Comparison of ENCODE assay signal across 17 cellular contexts in genomic region chr7:23607130-23607529, GRCh38. TPM values are rescaled to one million over a fixed set of nuclear protein-coding genes. Genes with fewer than 3 reads are reported as not detected.
DNase-seq lines count a peak whose midpoint lies in the region; ATAC-seq and TF ChIP-seq lines count a peak whose summit lies in the region.
"Had no signal": no experiment of that assay in that cellular context is flagged by ENCODE, and none has a peak within 500 bp of the region (broad histone marks: within the 10 kb centered on the region; RNA-seq: fewer than 3 reads in every experiment).

No MANE protein-coding gene starts in this region.

- peaks cover 25% of the 10 kb centered on the region for H3K4me1 Mint-ChIP-seq in neural crest cell
- H3K4me1 Mint-ChIP-seq: GM23338 had no signal

- peaks cover 18% of the 10 kb centered on the region for H3K36me3 Mint-ChIP-seq in neural crest cell (ENCODE audit: low read depth)

- no peak for TF ChIP-seq CTCF in neural crest cell (conservative IDR thresholded peaks at IDR 0.05)

- H3K27ac Mint-ChIP-seq in neural crest cell (ENCODE audit: unreplicated experiment): peak overlapping the region; percentile 62
- H3K27ac Mint-ChIP-seq: CD4-positive, CD25-positive, alpha-beta regulatory T cell; CD8-positive, alpha-beta memory T cell; GM23338 had no signal

- no peak for ATAC-seq in HG03159 (IDR thresholded peaks at IDR 0.05; ENCODE audit: unreplicated experiment)
- ATAC-seq: GM23338, HepG2 had no signal

- H3K9me3 Mint-ChIP-seq in neural crest cell: no peaks in the 10 kb centered on the region
- H3K9me3 Mint-ChIP-seq: CD8-positive, alpha-beta memory T cell; GM23338 had no signal

- no peaks in the 10 kb centered on the region for H3K27me3 Mint-ChIP-seq in neural crest cell (ENCODE audit: low read depth)
- H3K27me3 Mint-ChIP-seq: CD4-positive, CD25-positive, alpha-beta regulatory T cell; CD8-positive, alpha-beta memory T cell; IgD-negative memory B cell had no signal

- DNase-seq in DMS 273 (lab: John Stamatoyannopoulos, UW; ENCODE audit: unreplicated experiment) (peak; percentile 72), DMS 273 treated with DMSO at 0.1 percent for 48 hours (lab: John Stamatoyannopoulos, UW) (peak; percentile 49), OCI-M1 (lab: John Stamatoyannopoulos, UW) (peak; percentile 32), neural crest cell (ENCODE audit: low read depth, low spot score) (no peak), COR-L47 (lab: John Stamatoyannopoulos, UW) (no peak)
- DNase-seq: ACHN; BE2C; C1 segment of cervical spinal cord; Caco-2; CD4-positive, CD25-positive, alpha-beta regulatory T cell; CD8-positive, alpha-beta memory T cell; HCEC 1CT; KG1 had no signal

- H3K4me3 Mint-ChIP-seq in neural crest cell: no peak overlapping the region
- H3K4me3 Mint-ChIP-seq: CD4-positive, CD25-positive, alpha-beta regulatory T cell; CD8-positive, alpha-beta memory T cell; GM23338; IgD-negative memory B cell had no signal

RNA-seq across cellular contexts. Expression of gene CCDC126, which starts 9.9 kb away (rescaled TPM):
- total RNA-seq in neural crest cell: 7.3 and 9.5 TPM in 2 replicates

Comparison
In these comparisons a context has a peak if more than half of its experiments do, and no peak if none do; other contexts are left out.
1. DNase-seq: peak in DMS 273 (single experiment), DMS 273 treated with DMSO at 0.1 percent for 48 hours (single experiment) and OCI-M1 (single experiment); none in neural crest cell (single experiment) and COR-L47 (single experiment).